In genomic region chr14:104425763-104426691, GRCh38 we compare ENCODE assay signal across 1 cellular context.
TF ChIP-seq lines count a peak whose summit lies in the region.

No MANE protein-coding gene starts in this region.

TF ChIP-seq in HEK293T, 16 proteins besides CTCF, POLR2A, EP300 and RAD21 (continued from another document):
- TF ChIP-seq L3MBTL2 (conservative IDR thresholded peaks at IDR 0.05): no peak
